Comparison of ENCODE assay signal across 11 cellular contexts in genomic region chr13:60134376-60134775, GRCh38. TPM values are rescaled to one million over a fixed set of nuclear protein-coding genes. Genes with fewer than 3 reads are reported as not detected.
DNase-seq lines count a peak whose midpoint lies in the region; ATAC-seq and TF ChIP-seq lines count a peak whose summit lies in the region.
"Had no signal": no experiment of that assay in that cellular context is flagged by ENCODE, and none has a peak within 500 bp of the region (broad histone marks: within the 10 kb centered on the region; RNA-seq: fewer than 3 reads in every experiment).

No MANE protein-coding gene starts in this region.

- BruUV-seq in OCI-LY7 (replicated peaks; lab: Mats Ljungman, UMichigan) = no TSS peak

- no peaks in the 10 kb centered on the region for H3K27me3 ChIP-seq in neural progenitor cell
- H3K27me3 ChIP-seq: MG63, upper lobe of right lung had no signal

- in situ Hi-C loops in astrocyte of the spinal cord (cut with HindIII; ENCODE audit: low sequenced_read_pairs) = no loop called here

- H3K9ac ChIP-seq in neural progenitor cell = no peak overlapping the region

- peak; percentile 74 for ATAC-seq in activated CD4-positive, alpha-beta T cell treated with anti-CD3 and anti-CD28 coated beads for 36 hours
- ATAC-seq in HG02623 (IDR thresholded peaks at IDR 0.05; ENCODE audit: unreplicated experiment) = peak; percentile 46
- ATAC-seq: upper lobe of right lung had no signal

- peak; percentile 21 for DNase-seq in activated CD4-positive, alpha-beta T cell treated with anti-CD3 and anti-CD28 coated beads for 36 hours
- DNase-seq in activated CD4-positive, alpha-beta T cell treated with anti-CD3 and anti-CD28 coated beads, Interleukin-2, amount 50 U/mL, for 1 hour = no peak
- DNase-seq in astrocyte of the spinal cord (ENCODE audit: low read depth, low spot score) = no peak
- peak; percentile 43 for DNase-seq in neural progenitor cell (ENCODE audit: low spot score)
- no peak for DNase-seq in OCI-LY7 (ENCODE audit: low spot score)
- DNase-seq in NCI-H128 (lab: John Stamatoyannopoulos, UW; ENCODE audit: unreplicated experiment) = no peak
- DNase-seq in DMS53 (lab: John Stamatoyannopoulos, UW) = no peak
- DNase-seq: MG63, nephron progenitor cell, upper lobe of right lung had no signal

- CTCF ChIA-PET in activated CD4-positive, alpha-beta T cell treated with anti-CD3 and anti-CD28 coated beads for 36 hours (lab: Charles Lee) = interaction anchor here (0.6 to 0.7 kb wide), 2 partner anchors 12 to 22 kb away, joined by 4 to 6 read pairs; no protein-coding TSS in a partner anchor
- CTCF ChIA-PET in OCI-LY7 (lab: Charles Lee; ENCODE audit: unreplicated experiment) = no interaction called here

- H3K9me3 Mint-ChIP-seq in activated CD4-positive, alpha-beta T cell treated with anti-CD3 and anti-CD28 coated beads for 36 hours (ENCODE audit: low read depth) = no peaks in the 10 kb centered on the region
- H3K9me3 Mint-ChIP-seq in neural progenitor cell = peaks cover 5% of the 10 kb centered on the region

- H3F3A ChIP-seq in neural progenitor cell (ENCODE audit: low read depth) = no peaks in the 10 kb centered on the region

- no peak overlapping the region for H3K27ac Mint-ChIP-seq in activated CD4-positive, alpha-beta T cell treated with anti-CD3 and anti-CD28 coated beads for 36 hours
- no peak overlapping the region for H3K27ac Mint-ChIP-seq in neural progenitor cell
- H3K27ac Mint-ChIP-seq: nephron progenitor cell had no signal

- no peaks in the 10 kb centered on the region for H3K9me2 ChIP-seq in OCI-LY7 (ENCODE audit: insufficient read depth, low read length)

- TF ChIP-seq CTCF in astrocyte of the spinal cord (IDR thresholded peaks at IDR 0.05; ENCODE audit: low read depth, low read length) (peak; percentile 31), neural progenitor cell (IDR thresholded peaks at IDR 0.05) (peak; percentile 33), OCI-LY7 (conservative IDR thresholded peaks at IDR 0.05; ENCODE audit: low read length) (no peak)

- H4K20me1 ChIP-seq in neural progenitor cell (ENCODE audit: low read depth) (no peaks in the 10 kb centered on the region), OCI-LY7 (ENCODE audit: insufficient read depth, low read length) (peaks cover 4% of the 10 kb centered on the region; the same call in 1 of the 2 replicates)

- H3K4me1 ChIP-seq in neural progenitor cell (peaks cover 7% of the 10 kb centered on the region), OCI-LY7 (ENCODE audit: insufficient read depth, low read length, poor library complexity, severe bottlenecking) (no peaks in the 10 kb centered on the region)
- H3K4me1 ChIP-seq: upper lobe of right lung had no signal

- H3K4me3 ChIP-seq in astrocyte of the spinal cord (ENCODE audit: low read depth, low read length) (no peak overlapping the region), neural progenitor cell (no peak overlapping the region), OCI-LY7 (ENCODE audit: low read depth, low read length, poor library complexity, severe bottlenecking) (no peak overlapping the region)
- H3K4me3 ChIP-seq: MG63, upper lobe of right lung had no signal

- H3K79me2 ChIP-seq in neural progenitor cell (ENCODE audit: low read depth) (peaks cover 60% of the 10 kb centered on the region), OCI-LY7 (ENCODE audit: insufficient read depth, low read depth, low read length) (peaks cover 18% of the 10 kb centered on the region)

- POLR2A ChIA-PET in activated CD4-positive, alpha-beta T cell treated with anti-CD3 and anti-CD28 coated beads for 36 hours (lab: Charles Lee) = interaction anchor here (0.7 kb wide), 1 partner anchor 21 kb away, joined by 6 read pairs; no protein-coding TSS in a partner anchor
- POLR2A ChIA-PET in OCI-LY7 (lab: Charles Lee) = interaction anchor here (0.6 kb wide), 1 partner anchor 10 kb away, joined by 3 read pairs; no protein-coding TSS in a partner anchor

- intact Hi-C loops in activated CD4-positive, alpha-beta T cell treated with anti-CD3 and anti-CD28 coated beads for 36 hours (cut with DNase I, micrococcal nuclease) = no loop called here
- intact Hi-C loops in OCI-LY7 (cut with micrococcal nuclease; ENCODE audit: unreplicated experiment) = no loop called here

- H3K4me3 Mint-ChIP-seq in activated CD4-positive, alpha-beta T cell treated with anti-CD3 and anti-CD28 coated beads for 36 hours = no peak overlapping the region
- H3K4me3 Mint-ChIP-seq in neural progenitor cell = no peak overlapping the region
- H3K4me3 Mint-ChIP-seq: nephron progenitor cell had no signal

- H3K27ac ChIP-seq in neural progenitor cell = no peak overlapping the region
- H3K27ac ChIP-seq in OCI-LY7 (ENCODE audit: low read depth, low read length, poor library complexity, severe bottlenecking) = no peak overlapping the region
- H3K27ac ChIP-seq: upper lobe of right lung had no signal

- H3K9me3 ChIP-seq in neural progenitor cell (ENCODE audit: low read depth) (no peaks in the 10 kb centered on the region), OCI-LY7 (ENCODE audit: low read length) (no peaks in the 10 kb centered on the region)
- H3K9me3 ChIP-seq: MG63, upper lobe of right lung had no signal

- peaks cover 6% of the 10 kb centered on the region for H3K36me3 Mint-ChIP-seq in activated CD4-positive, alpha-beta T cell treated with anti-CD3 and anti-CD28 coated beads for 36 hours (ENCODE audit: low read depth)
- peaks cover 10% of the 10 kb centered on the region for H3K36me3 Mint-ChIP-seq in neural progenitor cell

- H3K4me1 Mint-ChIP-seq in activated CD4-positive, alpha-beta T cell treated with anti-CD3 and anti-CD28 coated beads for 36 hours = peaks cover 8% of the 10 kb centered on the region
- H3K4me1 Mint-ChIP-seq in neural progenitor cell = no peaks in the 10 kb centered on the region
- H3K4me1 Mint-ChIP-seq: nephron progenitor cell had no signal

- H3K4me2 ChIP-seq in neural progenitor cell (no peak overlapping the region), OCI-LY7 (ENCODE audit: low read length) (no peak overlapping the region)

- H3K36me3 ChIP-seq in neural progenitor cell (no peaks in the 10 kb centered on the region), OCI-LY7 (ENCODE audit: insufficient read depth, low read length) (peaks cover 31% of the 10 kb centered on the region; the same call in 1 of the 2 replicates)
- H3K36me3 ChIP-seq: upper lobe of right lung had no signal

- H3K27me3 Mint-ChIP-seq in activated CD4-positive, alpha-beta T cell treated with anti-CD3 and anti-CD28 coated beads for 36 hours = no peaks in the 10 kb centered on the region
- H3K27me3 Mint-ChIP-seq in neural progenitor cell (ENCODE audit: insufficient read depth, low read depth) = no peaks in the 10 kb centered on the region

- H2AFZ ChIP-seq in neural progenitor cell (replicated peaks) = no peak overlapping the region
- no peak overlapping the region for H2AFZ ChIP-seq in OCI-LY7 (ENCODE audit: low read length)

RNA-seq across cellular contexts. Expression of gene DIAPH3, which starts 29.4 kb away (rescaled TPM):
- total RNA-seq in activated CD4-positive, alpha-beta T cell treated with anti-CD3 and anti-CD28 coated beads for 36 hours = 10 to 100 TPM; 28.5 to 29.3 TPM
- total RNA-seq in neural progenitor cell (ENCODE audit: low replicate concordance) (30.1 and 51.5 TPM in 2 replicates), OCI-LY7 (2022) (37.2 and 40.0 TPM in 2 replicates)
- total RNA-seq in OCI-LY7 (2014; rRNA removed; shearing (Covaris generic)) = 28.3 and 33.5 TPM in 2 replicates

Comparison
In these comparisons a context has a peak if more than half of its experiments do, and no peak if none do; other contexts are left out.
1. DNase-seq: peak in activated CD4-positive, alpha-beta T cell treated with anti-CD3 and anti-CD28 coated beads for 36 hours (single experiment) and neural progenitor cell (single experiment); none in activated CD4-positive, alpha-beta T cell treated with anti-CD3 and anti-CD28 coated beads, Interleukin-2, amount 50 U/mL, for 1 hour (single experiment), astrocyte of the spinal cord (single experiment), OCI-LY7 (single experiment), NCI-H128 (single experiment) and DMS53 (single experiment).